Comparison of ENCODE assay signal across 9 cellular contexts in genomic region chr9:131447148-131447547, GRCh38. TPM values are rescaled to one million over a fixed set of nuclear protein-coding genes. Genes with fewer than 3 reads are reported as not detected.
DNase-seq lines count a peak whose midpoint lies in the region; ATAC-seq and TF ChIP-seq lines count a peak whose summit lies in the region.
"Had no signal": no experiment of that assay in that cellular context is flagged by ENCODE, and none has a peak within 500 bp of the region (broad histone marks: within the 10 kb centered on the region; RNA-seq: fewer than 3 reads in every experiment).

No MANE protein-coding gene starts in this region.

- H3K9me3 ChIP-seq in heart left ventricle (no peaks in the 10 kb centered on the region), neural progenitor cell (ENCODE audit: low read depth) (no peaks in the 10 kb centered on the region)

- ATAC-seq in activated T-helper 17 cell treated with anti-CD3 and anti-CD28 coated beads, Interleukin-2, amount 50 U/mL, for 72 hours (replicated peaks) = no peak
- peak in 3 of 4 donors; percentile 60 to 81 (median 71) for ATAC-seq in heart left ventricle
- ATAC-seq in stimulated activated memory B cell treated with anti-CD40 and anti-IgM and Interleukin-4, amounts not matched to agents 10 μg/mL and 1 μg/mL and 100 μg/mL, for 72 hours = no peak
- ATAC-seq in stimulated activated naive CD8-positive, alpha-beta T cell treated with anti-CD3 and anti-CD28 coated beads, Interleukin-15, Interleukin-2, amounts not matched to agents 100 U/mL and 50 U/mL, for 24 hours = no peak
- ATAC-seq: HCT116 had no signal

- H3K27ac Mint-ChIP-seq in activated T-helper 17 cell treated with anti-CD3 and anti-CD28 coated beads, Interleukin-2, amount 50 U/mL, for 72 hours = peak overlapping the region; percentile 42
- peak overlapping the region; percentile 58 for H3K27ac Mint-ChIP-seq in stimulated activated memory B cell treated with anti-CD40 and anti-IgM and Interleukin-4, amounts not matched to agents 10 μg/mL and 1 μg/mL and 100 μg/mL, for 72 hours
- no peak overlapping the region for H3K27ac Mint-ChIP-seq in neural progenitor cell

- no peak for TF ChIP-seq POLR2A in heart left ventricle (IDR thresholded peaks at IDR 0.05)

- H3K4me3 Mint-ChIP-seq in activated T-helper 17 cell treated with anti-CD3 and anti-CD28 coated beads, Interleukin-2, amount 50 U/mL, for 72 hours = no peak overlapping the region
- H3K4me3 Mint-ChIP-seq in stimulated activated memory B cell treated with anti-CD40 and anti-IgM and Interleukin-4, amounts not matched to agents 10 μg/mL and 1 μg/mL and 100 μg/mL, for 72 hours = no peak overlapping the region
- H3K4me3 Mint-ChIP-seq in neural progenitor cell = no peak overlapping the region

- H3K4me1 ChIP-seq in heart left ventricle (peaks cover 0 to 6% (median 0%) of the 10 kb centered on the region in 12 donors), neural progenitor cell (peaks cover 17% of the 10 kb centered on the region)

- no peaks in the 10 kb centered on the region for H3K27me3 Mint-ChIP-seq in activated T-helper 17 cell treated with anti-CD3 and anti-CD28 coated beads, Interleukin-2, amount 50 U/mL, for 72 hours
- H3K27me3 Mint-ChIP-seq in stimulated activated memory B cell treated with anti-CD40 and anti-IgM and Interleukin-4, amounts not matched to agents 10 μg/mL and 1 μg/mL and 100 μg/mL, for 72 hours = no peaks in the 10 kb centered on the region
- H3K27me3 Mint-ChIP-seq in neural progenitor cell (ENCODE audit: insufficient read depth, low read depth) = peaks cover 3% of the 10 kb centered on the region

- no peak overlapping the region for H3K4me3 ChIP-seq in heart left ventricle
- no peak overlapping the region for H3K4me3 ChIP-seq in neural progenitor cell

- peaks cover 87% of the 10 kb centered on the region for H4K20me1 ChIP-seq in neural progenitor cell (ENCODE audit: low read depth)

- peaks cover 100% of the 10 kb centered on the region for H3K36me3 Mint-ChIP-seq in activated T-helper 17 cell treated with anti-CD3 and anti-CD28 coated beads, Interleukin-2, amount 50 U/mL, for 72 hours (ENCODE audit: low read depth)
- H3K36me3 Mint-ChIP-seq in stimulated activated memory B cell treated with anti-CD40 and anti-IgM and Interleukin-4, amounts not matched to agents 10 μg/mL and 1 μg/mL and 100 μg/mL, for 72 hours = peaks cover 66% of the 10 kb centered on the region
- H3K36me3 Mint-ChIP-seq in neural progenitor cell = peaks cover 62% of the 10 kb centered on the region

- no peak overlapping the region for H3K9ac ChIP-seq in neural progenitor cell

- H3F3A ChIP-seq in neural progenitor cell (ENCODE audit: low read depth) = peaks cover 59% of the 10 kb centered on the region

- intact Hi-C loops in heart left ventricle (cut with DNase I) = loop anchor here in 1 of 10 donors (10.0 kb wide), 1 partner anchor 312 kb away; no protein-coding TSS in a partner anchor

- DNase-seq in activated effector memory CD4-positive, alpha-beta T cell treated with anti-CD3 and anti-CD28 coated beads, Interleukin-2, amount 50 U/mL, for 16 hours = peak; percentile 39
- DNase-seq in activated effector memory CD4-positive, alpha-beta T cell treated with Interleukin-2 at 50 U/mL for 16 hours = no peak
- DNase-seq in heart left ventricle (peak in 1 of 5 donors; percentile 38), neural progenitor cell (ENCODE audit: low spot score) (no peak), NOMO-1 (lab: John Stamatoyannopoulos, UW; ENCODE audit: unreplicated experiment in 2 of 2) (no peak)
- no peak for DNase-seq in stimulated activated naive CD8-positive, alpha-beta T cell treated with anti-CD3 and anti-CD28 coated beads, Interleukin-15, Interleukin-2, amounts not matched to agents 100 U/mL and 50 U/mL, for 24 hours

- no peaks in the 10 kb centered on the region for H3K9me3 Mint-ChIP-seq in activated T-helper 17 cell treated with anti-CD3 and anti-CD28 coated beads, Interleukin-2, amount 50 U/mL, for 72 hours
- H3K9me3 Mint-ChIP-seq in stimulated activated memory B cell treated with anti-CD40 and anti-IgM and Interleukin-4, amounts not matched to agents 10 μg/mL and 1 μg/mL and 100 μg/mL, for 72 hours = no peaks in the 10 kb centered on the region
- no peaks in the 10 kb centered on the region for H3K9me3 Mint-ChIP-seq in neural progenitor cell

- peaks cover 13% of the 10 kb centered on the region for H3K4me1 Mint-ChIP-seq in activated T-helper 17 cell treated with anti-CD3 and anti-CD28 coated beads, Interleukin-2, amount 50 U/mL, for 72 hours
- H3K4me1 Mint-ChIP-seq in stimulated activated memory B cell treated with anti-CD40 and anti-IgM and Interleukin-4, amounts not matched to agents 10 μg/mL and 1 μg/mL and 100 μg/mL, for 72 hours = peaks cover 17% of the 10 kb centered on the region
- H3K4me1 Mint-ChIP-seq in neural progenitor cell = no peaks in the 10 kb centered on the region

- H3K27ac ChIP-seq in heart left ventricle = no peak overlapping the region
- H3K27ac ChIP-seq in neural progenitor cell = no peak overlapping the region

- 61 to 73% (median 67%) methylated on average over 8 of the region's 8 CpGs for WGBS in heart left ventricle, 4 donors

- H3K36me3 ChIP-seq in heart left ventricle (peaks cover 3 to 100% (median 98%) of the 10 kb centered on the region in 9 donors), neural progenitor cell (peaks cover 23% of the 10 kb centered on the region)

- H3K4me2 ChIP-seq in neural progenitor cell = no peak overlapping the region

- H2AFZ ChIP-seq in neural progenitor cell (replicated peaks) = no peak overlapping the region

- peaks cover 97% of the 10 kb centered on the region for H3K79me2 ChIP-seq in neural progenitor cell (ENCODE audit: low read depth)

- TF ChIP-seq CTCF in heart left ventricle (IDR thresholded peaks at IDR 0.05) (no peak), neural progenitor cell (IDR thresholded peaks at IDR 0.05) (no peak)

- H3K27me3 ChIP-seq in heart left ventricle = no peaks in the 10 kb centered on the region
- no peaks in the 10 kb centered on the region for H3K27me3 ChIP-seq in neural progenitor cell

RNA-seq across cellular contexts. Expression of gene PRRC2B, which starts 53.3 kb away (rescaled TPM):
- total RNA-seq in activated T-helper 17 cell treated with anti-CD3 and anti-CD28 coated beads, Interleukin-2, amount 50 U/mL, for 72 hours = 100 to 1,000 TPM; 136 to 157 TPM
- 100 to 1,000 TPM in 8 of 9 donors, 10 to 100 TPM in 1; 88.2 to 193 (median 126) TPM for total RNA-seq in heart left ventricle
- 10 to 100 TPM; 59.9 to 71.2 TPM for polyA plus RNA-seq in heart left ventricle
- 139 and 148 TPM in 2 replicates for total RNA-seq in neural progenitor cell (ENCODE audit: low replicate concordance)

RNA-seq across cellular contexts. Expression of gene POMT1, which starts 55.6 kb away (rescaled TPM):
- total RNA-seq in activated T-helper 17 cell treated with anti-CD3 and anti-CD28 coated beads, Interleukin-2, amount 50 U/mL, for 72 hours = 10 to 100 TPM; 51.3 to 73.7 TPM
- 10 to 100 TPM; 15.3 to 28.8 (median 20.3) TPM for total RNA-seq in heart left ventricle
- polyA plus RNA-seq in heart left ventricle = 10 to 100 TPM; 18.4 to 20.3 TPM
- 31.1 and 48.0 TPM in 2 replicates for total RNA-seq in neural progenitor cell (ENCODE audit: low replicate concordance)

Comparison
In these comparisons a context has a peak if more than half of its experiments do, and no peak if none do; other contexts are left out.
1. ATAC-seq: peak in heart left ventricle (3 of 4); none in activated T-helper 17 cell treated with anti-CD3 and anti-CD28 coated beads, Interleukin-2, amount 50 U/mL, for 72 hours (single experiment), stimulated activated memory B cell treated with anti-CD40 and anti-IgM and Interleukin-4, amounts not matched to agents 10 μg/mL and 1 μg/mL and 100 μg/mL, for 72 hours (single experiment) and stimulated activated naive CD8-positive, alpha-beta T cell treated with anti-CD3 and anti-CD28 coated beads, Interleukin-15, Interleukin-2, amounts not matched to agents 100 U/mL and 50 U/mL, for 24 hours (single experiment).